In the genomic region with DNA sequence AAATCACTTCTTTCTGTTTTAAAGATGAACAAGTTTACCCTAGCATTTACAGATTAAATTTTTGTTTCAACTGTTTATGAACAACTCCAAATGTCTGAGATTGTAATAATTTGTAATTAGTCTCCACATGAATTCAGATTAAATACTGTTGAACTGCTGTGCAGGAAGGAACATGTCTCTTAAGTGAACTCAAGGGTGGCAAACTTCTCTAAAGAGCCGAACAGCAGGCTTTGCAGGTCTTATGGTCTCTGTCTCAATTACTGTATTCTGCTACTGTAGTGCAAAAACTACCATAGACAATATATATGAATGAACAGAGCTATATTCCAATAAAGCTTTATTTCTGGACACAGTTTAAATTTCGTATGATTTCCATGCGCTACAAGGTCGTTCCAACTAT, we compare ENCODE assay signal across 11 cellular contexts.
"Had no signal": no experiment of that assay in that cellular context is flagged by ENCODE, and none has a peak within 500 bp of the region (broad histone marks: within the 10 kb centered on the region; RNA-seq: fewer than 3 reads in every experiment).

No MANE protein-coding gene starts in this region.

- H3K27ac Mint-ChIP-seq: activated CD8-positive, alpha-beta T cell treated with anti-CD3 and anti-CD28 coated beads, Interleukin-2, amount 10 ng/mL, durations not matched to agents 7 days and 5 days; activated naive CD4-positive, alpha-beta T cell treated with anti-CD3 and anti-CD28 coated beads, Interleukin-2, amount 50 U/mL, for 24 hours; T-cell had no signal

- ATAC-seq: activated CD8-positive, alpha-beta T cell treated with anti-CD3 and anti-CD28 coated beads, Interleukin-2, amount 10 ng/mL, durations not matched to agents 7 days and 5 days; T-cell had no signal

- H3K9me3 Mint-ChIP-seq: activated naive CD4-positive, alpha-beta T cell treated with anti-CD3 and anti-CD28 coated beads, Interleukin-2, amount 50 U/mL, for 24 hours; T-cell had no signal

- H3K27me3 Mint-ChIP-seq: activated naive CD4-positive, alpha-beta T cell treated with anti-CD3 and anti-CD28 coated beads, Interleukin-2, amount 50 U/mL, for 24 hours; T-cell had no signal

- H3K4me3 Mint-ChIP-seq: activated CD8-positive, alpha-beta T cell treated with anti-CD3 and anti-CD28 coated beads, Interleukin-2, amount 10 ng/mL, durations not matched to agents 7 days and 5 days had no signal

- DNase-seq: activated CD4-positive, alpha-beta T cell treated with anti-CD3 and anti-CD28 coated beads for 4 hours; activated CD8-positive, alpha-beta T cell treated with anti-CD3 and anti-CD28 coated beads, Interleukin-2, amount 10 ng/mL, durations not matched to agents 7 days and 5 days; activated effector memory CD4-positive, alpha-beta T cell treated with Interleukin-2 at 50 U/mL for 16 hours; dorsolateral prefrontal cortex; foreskin melanocyte; heart left ventricle; retina; stimulated activated CD4-positive, alpha-beta T cell treated with anti-CD3 and anti-CD28 coated beads, Interleukin-4, amount 100 ng/mL, for 4 hours; T-cell; WERI-Rb-1 had no signal
